In the genomic region with DNA sequence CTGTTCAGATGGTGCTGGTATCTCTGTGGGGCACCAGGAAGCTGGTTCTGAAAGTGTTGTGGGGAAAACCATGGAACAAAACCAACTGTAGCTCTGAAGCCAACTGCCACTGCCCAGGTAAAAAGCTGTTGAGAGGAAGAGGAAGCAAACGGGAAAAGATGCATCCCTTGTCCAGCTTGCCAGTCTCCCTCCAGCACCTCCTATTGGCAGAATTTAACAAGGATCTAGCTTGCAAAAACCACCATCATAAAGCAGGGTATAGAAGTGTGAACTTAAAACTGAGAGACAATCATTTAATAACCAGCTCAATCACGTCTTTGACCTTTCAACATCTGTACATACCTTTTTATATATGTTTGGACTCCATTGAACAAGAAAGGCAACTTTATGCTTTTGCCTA, we compare ENCODE assay signal across 21 cellular contexts. TPM values are rescaled to one million over a fixed set of nuclear protein-coding genes. Genes with fewer than 3 reads are reported as not detected.
"Had no signal": no experiment of that assay in that cellular context is flagged by ENCODE, and none has a peak within 500 bp of the region (broad histone marks: within the 10 kb centered on the region; RNA-seq: fewer than 3 reads in every experiment).

No MANE protein-coding gene starts in this region.

- H3K27ac Mint-ChIP-seq: activated naive CD8-positive, alpha-beta T cell treated with anti-CD3 and anti-CD28 coated beads, Interleukin-2, amount 10 ng/mL, durations not matched to agents 7 days and 5 days; activated T-helper 1 cell treated with anti-CD3 and anti-CD28 coated beads, Interleukin-12 subunit alpha, Interleukin-12 subunit beta, Interleukin-2, Interleukin-4 antibody, amounts not matched to agents 30 ng/mL and 10 ng/mL and 1 ng/mL, durations not matched to agents 14 hours and 24 hours and 36 hours; mesothelial cell of epicardium; natural killer cell treated with Interleukin-12 subunit alpha and Interleukin-12 subunit beta and Interleukin-15 and Interleukin-18, amount 100 ng/mL, for 72 hours; stimulated activated naive CD8-positive, alpha-beta T cell treated with anti-CD3 and anti-CD28 coated beads, Interleukin-15, amount 100 ng/mL, for 72 hours had no signal

- H3K36me3 Mint-ChIP-seq: activated naive CD8-positive, alpha-beta T cell treated with anti-CD3 and anti-CD28 coated beads, Interleukin-2, amount 10 ng/mL, durations not matched to agents 7 days and 5 days; mesothelial cell of epicardium; natural killer cell treated with Interleukin-12 subunit alpha and Interleukin-12 subunit beta and Interleukin-15 and Interleukin-18, amount 100 ng/mL, for 72 hours had no signal

- H3K4me3 ChIP-seq: body of pancreas, dorsolateral prefrontal cortex, lower lobe of right lung, smooth muscle cell, suprapubic skin, transverse colon, uterus had no signal

- H3K27ac ChIP-seq: body of pancreas, dorsolateral prefrontal cortex, lower lobe of right lung, suprapubic skin, transverse colon, uterus, VCaP had no signal

- H3K4me2 ChIP-seq: smooth muscle cell had no signal

- DNase-seq: activated CD4-positive, alpha-beta T cell treated with anti-CD3 and anti-CD28 coated beads, Interleukin-2, amount 50 U/mL, for 4 hours; activated naive CD8-positive, alpha-beta T cell treated with anti-CD3 and anti-CD28 coated beads, Interleukin-2, amount 10 ng/mL, durations not matched to agents 7 days and 5 days; amygdala; body of pancreas; dorsolateral prefrontal cortex; erythroblast; lower lobe of right lung; stimulated activated CD4-positive, alpha-beta T cell treated with anti-CD3 and anti-CD28 coated beads, Interleukin-4, amount 100 ng/mL, for 1 hour; stimulated activated naive CD8-positive, alpha-beta T cell treated with anti-CD3 and anti-CD28 coated beads, Interleukin-15, amount 100 ng/mL, for 72 hours; T-helper 2 cell; transverse colon; uterus had no signal

- H3K4me1 Mint-ChIP-seq: activated naive CD8-positive, alpha-beta T cell treated with anti-CD3 and anti-CD28 coated beads, Interleukin-2, amount 10 ng/mL, durations not matched to agents 7 days and 5 days; mesothelial cell of epicardium; stimulated activated naive CD8-positive, alpha-beta T cell treated with anti-CD3 and anti-CD28 coated beads, Interleukin-15, amount 100 ng/mL, for 72 hours had no signal

- H3K4me1 ChIP-seq: body of pancreas, lower lobe of right lung, suprapubic skin, transverse colon, uterus had no signal

- H3K9me3 Mint-ChIP-seq: activated naive CD8-positive, alpha-beta T cell treated with anti-CD3 and anti-CD28 coated beads, Interleukin-2, amount 10 ng/mL, durations not matched to agents 7 days and 5 days; activated T-helper 1 cell treated with anti-CD3 and anti-CD28 coated beads, Interleukin-12 subunit alpha, Interleukin-12 subunit beta, Interleukin-2, Interleukin-4 antibody, amounts not matched to agents 30 ng/mL and 10 ng/mL and 1 ng/mL, durations not matched to agents 14 hours and 24 hours and 36 hours; natural killer cell treated with Interleukin-12 subunit alpha and Interleukin-12 subunit beta and Interleukin-15 and Interleukin-18, amount 100 ng/mL, for 72 hours; stimulated activated naive CD8-positive, alpha-beta T cell treated with anti-CD3 and anti-CD28 coated beads, Interleukin-15, amount 100 ng/mL, for 72 hours had no signal

- ATAC-seq: body of pancreas; lower lobe of right lung; natural killer cell treated with Interleukin-12 subunit alpha and Interleukin-12 subunit beta and Interleukin-15 and Interleukin-18, amount 100 ng/mL, for 72 hours; sciatic nerve; stimulated activated naive CD8-positive, alpha-beta T cell treated with anti-CD3 and anti-CD28 coated beads, Interleukin-15, amount 100 ng/mL, for 72 hours had no signal

- H3K27me3 ChIP-seq: body of pancreas, transverse colon, uterus had no signal

- H3K9me3 ChIP-seq: body of pancreas, lower lobe of right lung, suprapubic skin, transverse colon, uterus had no signal

- H3K4me3 Mint-ChIP-seq: activated naive CD8-positive, alpha-beta T cell treated with anti-CD3 and anti-CD28 coated beads, Interleukin-2, amount 10 ng/mL, durations not matched to agents 7 days and 5 days; activated T-helper 1 cell treated with anti-CD3 and anti-CD28 coated beads, Interleukin-12 subunit alpha, Interleukin-12 subunit beta, Interleukin-2, Interleukin-4 antibody, amounts not matched to agents 30 ng/mL and 10 ng/mL and 1 ng/mL, durations not matched to agents 14 hours and 24 hours and 36 hours; mesothelial cell of epicardium; natural killer cell treated with Interleukin-12 subunit alpha and Interleukin-12 subunit beta and Interleukin-15 and Interleukin-18, amount 100 ng/mL, for 72 hours; stimulated activated naive CD8-positive, alpha-beta T cell treated with anti-CD3 and anti-CD28 coated beads, Interleukin-15, amount 100 ng/mL, for 72 hours had no signal

- H3K36me3 ChIP-seq: lower lobe of right lung, suprapubic skin, transverse colon, uterus had no signal

RNA-seq across cellular contexts. Expression of gene PATE1, which starts 4.5 kb away (rescaled TPM):
- total RNA-seq: activated naive CD8-positive, alpha-beta T cell treated with anti-CD3 and anti-CD28 coated beads, Interleukin-2, amount 10 ng/mL, durations not matched to agents 7 days and 5 days; activated T-helper 1 cell treated with anti-CD3 and anti-CD28 coated beads, Interleukin-12 subunit alpha, Interleukin-12 subunit beta, Interleukin-2, Interleukin-4 antibody, amounts not matched to agents 30 ng/mL and 10 ng/mL and 1 ng/mL, durations not matched to agents 14 hours and 24 hours and 36 hours; body of pancreas; cardiac septum; dorsolateral prefrontal cortex; frontal cortex; lower lobe of right lung; mesothelial cell of epicardium; natural killer cell treated with Interleukin-12 subunit alpha and Interleukin-12 subunit beta and Interleukin-15 and Interleukin-18, amount 100 ng/mL, for 72 hours; sciatic nerve; smooth muscle cell; suprapubic skin; transverse colon; uterus had no signal
- polyA plus RNA-seq: smooth muscle cell had no signal

RNA-seq across cellular contexts. Expression of gene PATE2, which starts 28.0 kb away (rescaled TPM):
- total RNA-seq: activated naive CD8-positive, alpha-beta T cell treated with anti-CD3 and anti-CD28 coated beads, Interleukin-2, amount 10 ng/mL, durations not matched to agents 7 days and 5 days; body of pancreas; cardiac septum; lower lobe of right lung; sciatic nerve; smooth muscle cell; suprapubic skin; transverse colon had no signal

RNA-seq across cellular contexts. Expression of gene PATE3, which starts 37.3 kb away (rescaled TPM):
- total RNA-seq: activated naive CD8-positive, alpha-beta T cell treated with anti-CD3 and anti-CD28 coated beads, Interleukin-2, amount 10 ng/mL, durations not matched to agents 7 days and 5 days; activated T-helper 1 cell treated with anti-CD3 and anti-CD28 coated beads, Interleukin-12 subunit alpha, Interleukin-12 subunit beta, Interleukin-2, Interleukin-4 antibody, amounts not matched to agents 30 ng/mL and 10 ng/mL and 1 ng/mL, durations not matched to agents 14 hours and 24 hours and 36 hours; body of pancreas; cardiac septum; dorsolateral prefrontal cortex; frontal cortex; lower lobe of right lung; mesothelial cell of epicardium; natural killer cell treated with Interleukin-12 subunit alpha and Interleukin-12 subunit beta and Interleukin-15 and Interleukin-18, amount 100 ng/mL, for 72 hours; sciatic nerve; smooth muscle cell; suprapubic skin; transverse colon; uterus had no signal
- polyA plus RNA-seq: smooth muscle cell had no signal
